Comparison of ENCODE assay signal across 1 cellular context in genomic region chr5:75055727-75056144, GRCh38.
TF ChIP-seq lines count a peak whose summit lies in the region.

No MANE protein-coding gene starts in this region.

TF ChIP-seq in HepG2, 621 proteins besides CTCF, POLR2A, EP300 and RAD21:
- TF ChIP-seq MTF2 (CRISPR knock-in tag; IDR thresholded peaks at IDR 0.05; ENCODE audit: borderline replicate concordance): no peak
- TF ChIP-seq ZNF724P (CRISPR knock-in tag; IDR thresholded peaks at IDR 0.05; ENCODE audit: borderline replicate concordance): no peak
